6 cellular contexts compared by ENCODE assay signal in genomic region chr15:40333922-40334492, GRCh38. TPM values are rescaled to one million over a fixed set of nuclear protein-coding genes. Genes with fewer than 3 reads are reported as not detected.
DNase-seq lines count a peak whose midpoint lies in the region; ATAC-seq and TF ChIP-seq lines count a peak whose summit lies in the region.

No MANE protein-coding gene starts in this region.

- TF ChIP-seq POLR2A in NB4 (IDR thresholded peaks at IDR 0.05; ENCODE audit: extremely low read depth, insufficient read length): peak; percentile 33

- ATAC-seq in GM21619 (IDR thresholded peaks at IDR 0.05; ENCODE audit: unreplicated experiment): no peak

- peak; percentile 95 for DNase-seq in NB4 (ENCODE audit: low read depth)
- DNase-seq in astrocyte of the spinal cord (ENCODE audit: low read depth, low spot score): peak; percentile 77
- no peak for DNase-seq in cerebellar nuclear complex (lab: John Stamatoyannopoulos, UW)
- no peak for DNase-seq in GM23248

- H3K79me2 ChIP-seq in GM23248 (ENCODE audit: insufficient read depth): peaks cover 14% of the 10 kb centered on the region

- no peak overlapping the region for H3K4me2 ChIP-seq in GM23248 (ENCODE audit: unreplicated experiment)

- H3K4me3 ChIP-seq in NB4 (ENCODE audit: low read depth, low read length) (peak overlapping the region; percentile 44), astrocyte of the spinal cord (ENCODE audit: low read depth, low read length) (no peak overlapping the region), muscle layer of duodenum (ENCODE audit: low read depth in 1 of 2, low read length in 2 of 2) (peak overlapping the region in 1 of 2 donors; percentile 32), GM23248 (no peak overlapping the region)

- H3K9me3 ChIP-seq in muscle layer of duodenum (ENCODE audit: control insufficient read depth in 1 of 2, low read length in 2 of 2) (no peaks in the 10 kb centered on the region), GM23248 (ENCODE audit: low read depth) (no peaks in the 10 kb centered on the region)

- in situ Hi-C loops in astrocyte of the spinal cord (cut with HindIII; ENCODE audit: low sequenced_read_pairs): no loop called here
- in situ Hi-C loops in GM23248 (cut with MboI): no loop called here

- no peak overlapping the region for H2AFZ ChIP-seq in GM23248

- peaks cover 45 to 85% of the 10 kb centered on the region in 2 donors for H3K4me1 ChIP-seq in muscle layer of duodenum (ENCODE audit: control insufficient read depth in 1 of 2, insufficient read depth in 2 of 2, low read length in 2 of 2)
- peaks cover 30% of the 10 kb centered on the region for H3K4me1 ChIP-seq in GM23248 (ENCODE audit: insufficient read depth)

- H4K20me1 ChIP-seq in GM23248 (ENCODE audit: insufficient read depth): no peaks in the 10 kb centered on the region

- H3K27me3 ChIP-seq in muscle layer of duodenum (ENCODE audit: low read depth, low read length) (no peaks in the 10 kb centered on the region), GM23248 (replicated peaks; ENCODE audit: insufficient read depth) (no peaks in the 10 kb centered on the region)

- no peak overlapping the region for H3K9ac ChIP-seq in GM23248

- peak overlapping the region; percentile 87 for H3K27ac ChIP-seq in muscle layer of duodenum (ENCODE audit: low read length)
- no peak overlapping the region for H3K27ac ChIP-seq in GM23248

- WGBS in GM23248 (ENCODE audit: low coverage in 1 of 2, low lambda C conversion rate in 2 of 2, missing lambda C conversion rate in 2 of 2), 2 experiments: 69 to 74% methylated on average over 12 of the region's 12 CpGs

- H3K9me2 ChIP-seq in GM23248 (ENCODE audit: insufficient read depth): no peaks in the 10 kb centered on the region

- TF ChIP-seq CTCF in NB4 (IDR thresholded peaks at IDR 0.05; ENCODE audit: low read depth, low read length) (no peak), astrocyte of the spinal cord (IDR thresholded peaks at IDR 0.05; ENCODE audit: low read depth, low read length) (no peak)

- peaks cover 31% of the 10 kb centered on the region for H3F3A ChIP-seq in GM23248 (ENCODE audit: insufficient read depth)

- H3K36me3 ChIP-seq in muscle layer of duodenum (ENCODE audit: control insufficient read depth in 1 of 2, insufficient read depth in 2 of 2, low read length in 2 of 2) (peaks cover 0 to 13% of the 10 kb centered on the region in 2 donors), GM23248 (ENCODE audit: low read depth) (peaks cover 7% of the 10 kb centered on the region; the same call in 1 of the 2 replicates)

RNA-seq across cellular contexts. Expression of gene CCDC9B, which starts 6.7 kb away (rescaled TPM):
- 16.9 and 19.6 TPM in 2 replicates for total RNA-seq in GM23248 (2014; rRNA removed; shearing (Covaris generic))
- polyA plus RNA-seq in GM23248 (2016; fragmentation: Nextera tagmentation; extraction: Ambion mirVana): 28.8 and 33.1 TPM in 2 replicates

RNA-seq across cellular contexts. Expression of gene INAFM2, which starts 10.5 kb away (rescaled TPM):
- 16.6 and 19.9 TPM in 2 replicates for total RNA-seq in GM23248 (2014; rRNA removed; shearing (Covaris generic))
- 3.9 and 4.5 TPM in 2 replicates for polyA plus RNA-seq in GM23248 (2016; fragmentation: Nextera tagmentation; extraction: Ambion mirVana)

RNA-seq across cellular contexts. Expression of gene PHGR1, which starts 16.8 kb away (rescaled TPM):
- not detected in 2 replicates for total RNA-seq in GM23248 (2014; rRNA removed; shearing (Covaris generic))
- not detected in 2 replicates for polyA plus RNA-seq in GM23248 (2016; fragmentation: Nextera tagmentation; extraction: Ambion mirVana)

RNA-seq across cellular contexts. Expression of gene DISP2, which starts 24.0 kb away (rescaled TPM):
- total RNA-seq in GM23248 (2014; rRNA removed; shearing (Covaris generic)): 0.11 and 0.13 TPM in 2 replicates
- 0.13 and 0.51 TPM in 2 replicates for polyA plus RNA-seq in GM23248 (2016; fragmentation: Nextera tagmentation; extraction: Ambion mirVana)

RNA-seq across cellular contexts. Expression of gene PLCB2, which starts 26.3 kb away (rescaled TPM):
- 0.54 and 0.76 TPM in 2 replicates for total RNA-seq in GM23248 (2014; rRNA removed; shearing (Covaris generic))
- polyA plus RNA-seq in GM23248 (2016; fragmentation: Nextera tagmentation; extraction: Ambion mirVana): 1.1 TPM in 2 replicates

Comparison
In these comparisons a context has a peak if more than half of its experiments do, and no peak if none do; other contexts are left out.
1. DNase-seq: peak in NB4 (single experiment) and astrocyte of the spinal cord (single experiment); none in cerebellar nuclear complex (0 of 2) and GM23248 (single experiment).